In the genomic region with DNA sequence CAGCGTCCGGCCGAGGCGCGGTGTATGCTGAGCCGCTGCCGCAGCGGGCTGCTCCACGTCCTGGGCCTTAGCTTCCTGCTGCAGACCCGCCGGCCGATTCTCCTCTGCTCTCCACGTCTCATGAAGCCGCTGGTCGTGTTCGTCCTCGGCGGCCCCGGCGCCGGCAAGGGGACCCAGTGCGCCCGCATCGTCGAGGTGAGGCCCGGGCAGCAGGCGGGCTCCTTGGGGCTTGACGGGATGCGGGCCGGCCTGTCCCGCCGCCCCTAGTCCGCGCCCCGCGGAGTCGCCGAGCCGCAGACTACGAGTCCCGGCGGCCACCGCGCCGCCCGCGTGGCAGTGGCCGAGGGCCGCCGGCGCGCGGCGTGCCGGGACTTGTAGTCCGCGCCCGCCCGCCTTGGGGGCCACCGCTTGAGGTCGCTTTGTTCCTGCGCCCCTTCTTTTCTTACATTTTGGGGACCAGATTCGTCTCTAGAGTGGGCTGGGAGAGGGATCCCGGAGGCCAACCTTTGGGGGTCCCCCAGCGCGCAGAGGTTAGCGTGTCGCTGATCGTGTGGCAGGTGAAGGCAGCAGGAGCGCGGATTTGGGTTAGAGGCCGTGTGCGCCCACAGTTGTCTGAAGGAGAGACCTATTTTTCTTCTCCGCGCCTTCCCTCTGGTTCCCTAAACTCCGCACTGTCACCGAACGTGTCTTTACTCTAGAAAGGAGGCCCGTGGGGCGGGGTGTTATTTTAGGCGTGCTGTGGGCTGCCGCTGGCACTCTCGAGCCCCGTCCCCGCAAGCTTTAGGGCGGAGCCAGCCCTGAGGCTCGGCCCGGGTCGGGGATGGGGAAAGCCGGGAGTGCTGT, we compare ENCODE assay signal across 1 cellular context.
A peak's percentile ranks its signal among the peaks of the same experiment; 100 is the strongest.
TF ChIP-seq lines count a peak whose summit lies in the region.

No MANE protein-coding gene starts in this region.

TF ChIP-seq in HepG2, 621 proteins besides CTCF, POLR2A, EP300 and RAD21 (continued from another document and continues in another):
- TF ChIP-seq, protein P1, sequence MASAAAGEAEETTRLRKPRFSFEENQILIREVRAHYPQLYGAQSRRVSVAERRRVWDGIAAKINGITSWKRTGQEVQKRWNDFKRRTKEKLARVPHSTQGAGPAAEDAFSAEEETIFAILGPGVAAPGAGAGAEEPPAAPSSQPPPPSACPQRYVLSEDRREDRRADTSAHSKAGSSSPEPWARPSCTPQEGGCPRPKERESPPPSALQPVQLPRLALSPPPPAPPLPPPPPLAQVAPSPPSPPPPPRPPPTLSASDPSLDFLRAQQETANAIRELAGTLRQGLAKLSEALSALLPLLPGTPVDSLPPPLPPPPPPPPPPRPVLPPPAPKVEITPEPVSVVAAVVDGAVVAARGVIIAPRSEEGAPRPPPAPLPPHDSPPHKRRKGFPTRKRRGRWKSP (CRISPR knock-in tag; IDR thresholded peaks at IDR 0.05): peak; percentile 73
- TF ChIP-seq, protein P2, sequence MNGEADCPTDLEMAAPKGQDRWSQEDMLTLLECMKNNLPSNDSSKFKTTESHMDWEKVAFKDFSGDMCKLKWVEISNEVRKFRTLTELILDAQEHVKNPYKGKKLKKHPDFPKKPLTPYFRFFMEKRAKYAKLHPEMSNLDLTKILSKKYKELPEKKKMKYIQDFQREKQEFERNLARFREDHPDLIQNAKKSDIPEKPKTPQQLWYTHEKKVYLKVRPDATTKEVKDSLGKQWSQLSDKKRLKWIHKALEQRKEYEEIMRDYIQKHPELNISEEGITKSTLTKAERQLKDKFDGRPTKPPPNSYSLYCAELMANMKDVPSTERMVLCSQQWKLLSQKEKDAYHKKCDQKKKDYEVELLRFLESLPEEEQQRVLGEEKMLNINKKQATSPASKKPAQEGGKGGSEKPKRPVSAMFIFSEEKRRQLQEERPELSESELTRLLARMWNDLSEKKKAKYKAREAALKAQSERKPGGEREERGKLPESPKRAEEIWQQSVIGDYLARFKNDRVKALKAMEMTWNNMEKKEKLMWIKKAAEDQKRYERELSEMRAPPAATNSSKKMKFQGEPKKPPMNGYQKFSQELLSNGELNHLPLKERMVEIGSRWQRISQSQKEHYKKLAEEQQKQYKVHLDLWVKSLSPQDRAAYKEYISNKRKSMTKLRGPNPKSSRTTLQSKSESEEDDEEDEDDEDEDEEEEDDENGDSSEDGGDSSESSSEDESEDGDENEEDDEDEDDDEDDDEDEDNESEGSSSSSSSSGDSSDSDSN (CRISPR knock-in tag; IDR thresholded peaks at IDR 0.05): peak; percentile 69
- TF ChIP-seq ZNF777 (CRISPR knock-in tag; IDR thresholded peaks at IDR 0.05) (peak; percentile 71), ZNF431 (CRISPR knock-in tag; IDR thresholded peaks at IDR 0.05; ENCODE audit: borderline replicate concordance, low read depth) (0 out of 2 replicates have a peak, but pooled peaks have one; percentile 35), ATF7-NPFF (CRISPR knock-in tag; IDR thresholded peaks at IDR 0.05; ENCODE audit: low read depth) (peak; percentile 20; the same call in 1 of the 2 replicates), MEIS2 (CRISPR knock-in tag; IDR thresholded peaks at IDR 0.05) (0 out of 2 replicates have a peak, but pooled peaks have one; percentile 82), MEIS1 (CRISPR knock-in tag; IDR thresholded peaks at IDR 0.05; ENCODE audit: borderline replicate concordance) (0 out of 2 replicates have a peak, but pooled peaks have one; percentile 63), ZFAT (CRISPR knock-in tag; conservative IDR thresholded peaks at IDR 0.05) (peak; percentile 88), ZNF557 (CRISPR knock-in tag; IDR thresholded peaks at IDR 0.05) (peak; percentile 18; the same call in 1 of the 2 replicates), KLF6 (CRISPR knock-in tag; IDR thresholded peaks at IDR 0.05) (peak; percentile 1), NFKB2 (CRISPR knock-in tag; IDR thresholded peaks at IDR 0.05; ENCODE audit: borderline replicate concordance) (0 out of 2 replicates have a peak, but pooled peaks have one; percentile 58), DPF2 (CRISPR knock-in tag; IDR thresholded peaks at IDR 0.05; ENCODE audit: borderline replicate concordance, low read depth) (no peak), ZNF850 (CRISPR knock-in tag; conservative IDR thresholded peaks at IDR 0.05) (0 out of 2 replicates have a peak, but pooled peaks have one; percentile 34), ZNF224 (CRISPR knock-in tag; IDR thresholded peaks at IDR 0.05) (0 out of 2 replicates have a peak, but pooled peaks have one; percentile 39), ZNF331 (CRISPR knock-in tag; IDR thresholded peaks at IDR 0.05) (peak; percentile 50; the same call in 1 of the 2 replicates), FOXA1 (IDR thresholded peaks at IDR 0.05) (no peak), FOXA1 (CRISPR knock-in tag; IDR thresholded peaks at IDR 0.05) (no peak), KLF9 (CRISPR knock-in tag; IDR thresholded peaks at IDR 0.05; ENCODE audit: low read depth) (0 out of 2 replicates have a peak, but pooled peaks have one; percentile 17), STAT5B (CRISPR knock-in tag; IDR thresholded peaks at IDR 0.05) (no peak), SAP130 (CRISPR knock-in tag; IDR thresholded peaks at IDR 0.05; ENCODE audit: low read depth) (peak; percentile 67), RXRA (CRISPR knock-in tag; IDR thresholded peaks at IDR 0.05) (peak; percentile 13; the same call in 1 of the 2 replicates), ZNF761 (CRISPR knock-in tag; conservative IDR thresholded peaks at IDR 0.05) (no peak; the same call in 1 of the 2 replicates), HOXA5 (CRISPR knock-in tag; IDR thresholded peaks at IDR 0.05) (peak; percentile 73), SRSF9 (IDR thresholded peaks at IDR 0.05; ENCODE audit: borderline replicate concordance, insufficient read depth, low read depth, low read length, poor library complexity, severe bottlenecking) (no peak), RFXAP (CRISPR knock-in tag; IDR thresholded peaks at IDR 0.05; ENCODE audit: borderline replicate concordance) (peak; percentile 63; the same call in 1 of the 2 replicates), ZNF530 (CRISPR knock-in tag; IDR thresholded peaks at IDR 0.05; ENCODE audit: low read depth) (no peak), ZC3H4 (CRISPR knock-in tag; IDR thresholded peaks at IDR 0.05; ENCODE audit: borderline replicate concordance) (no peak; the same call in 1 of the 2 replicates), ERF (CRISPR knock-in tag; IDR thresholded peaks at IDR 0.05) (peak; percentile 8; the same call in 1 of the 2 replicates), ETV6 (CRISPR knock-in tag; conservative IDR thresholded peaks at IDR 0.05) (peak; percentile 31; the same call in 1 of the 2 replicates), PTBP1 (IDR thresholded peaks at IDR 0.05; ENCODE audit: low read depth, low read length, poor library complexity, severe bottlenecking) (peak; percentile 65), ZFP36L1 (CRISPR knock-in tag; IDR thresholded peaks at IDR 0.05) (no peak)
- TF ChIP-seq, protein P3, sequence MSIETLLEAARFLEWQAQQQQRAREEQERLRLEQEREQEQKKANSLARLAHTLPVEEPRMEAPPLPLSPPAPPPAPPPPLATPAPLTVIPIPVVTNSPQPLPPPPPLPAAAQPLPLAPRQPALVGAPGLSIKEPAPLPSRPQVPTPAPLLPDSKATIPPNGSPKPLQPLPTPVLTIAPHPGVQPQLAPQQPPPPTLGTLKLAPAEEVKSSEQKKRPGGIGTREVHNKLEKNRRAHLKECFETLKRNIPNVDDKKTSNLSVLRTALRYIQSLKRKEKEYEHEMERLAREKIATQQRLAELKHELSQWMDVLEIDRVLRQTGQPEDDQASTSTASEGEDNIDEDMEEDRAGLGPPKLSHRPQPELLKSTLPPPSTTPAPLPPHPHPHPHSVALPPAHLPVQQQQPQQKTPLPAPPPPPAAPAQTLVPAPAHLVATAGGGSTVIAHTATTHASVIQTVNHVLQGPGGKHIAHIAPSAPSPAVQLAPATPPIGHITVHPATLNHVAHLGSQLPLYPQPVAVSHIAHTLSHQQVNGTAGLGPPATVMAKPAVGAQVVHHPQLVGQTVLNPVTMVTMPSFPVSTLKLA (IDR thresholded peaks at IDR 0.05): no peak
- TF ChIP-seq, protein P4, sequence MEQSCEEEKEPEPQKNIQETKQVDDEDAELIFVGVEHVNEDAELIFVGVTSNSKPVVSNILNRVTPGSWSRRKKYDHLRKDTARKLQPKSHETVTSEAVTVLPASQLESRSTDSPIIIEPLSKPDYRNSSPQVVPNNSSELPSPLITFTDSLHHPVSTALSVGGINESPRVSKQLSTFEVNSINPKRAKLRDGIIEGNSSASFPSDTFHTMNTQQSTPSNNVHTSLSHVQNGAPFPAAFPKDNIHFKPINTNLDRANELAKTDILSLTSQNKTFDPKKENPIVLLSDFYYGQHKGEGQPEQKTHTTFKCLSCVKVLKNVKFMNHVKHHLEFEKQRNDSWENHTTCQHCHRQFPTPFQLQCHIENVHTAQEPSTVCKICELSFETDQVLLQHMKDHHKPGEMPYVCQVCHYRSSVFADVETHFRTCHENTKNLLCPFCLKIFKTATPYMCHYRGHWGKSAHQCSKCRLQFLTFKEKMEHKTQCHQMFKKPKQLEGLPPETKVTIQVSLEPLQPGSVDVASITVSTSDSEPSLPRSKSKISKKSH (CRISPR knock-in tag; IDR thresholded peaks at IDR 0.05; ENCODE audit: borderline replicate concordance): 0 out of 2 replicates have a peak, but pooled peaks have one; percentile 25
- TF ChIP-seq, protein P5, sequence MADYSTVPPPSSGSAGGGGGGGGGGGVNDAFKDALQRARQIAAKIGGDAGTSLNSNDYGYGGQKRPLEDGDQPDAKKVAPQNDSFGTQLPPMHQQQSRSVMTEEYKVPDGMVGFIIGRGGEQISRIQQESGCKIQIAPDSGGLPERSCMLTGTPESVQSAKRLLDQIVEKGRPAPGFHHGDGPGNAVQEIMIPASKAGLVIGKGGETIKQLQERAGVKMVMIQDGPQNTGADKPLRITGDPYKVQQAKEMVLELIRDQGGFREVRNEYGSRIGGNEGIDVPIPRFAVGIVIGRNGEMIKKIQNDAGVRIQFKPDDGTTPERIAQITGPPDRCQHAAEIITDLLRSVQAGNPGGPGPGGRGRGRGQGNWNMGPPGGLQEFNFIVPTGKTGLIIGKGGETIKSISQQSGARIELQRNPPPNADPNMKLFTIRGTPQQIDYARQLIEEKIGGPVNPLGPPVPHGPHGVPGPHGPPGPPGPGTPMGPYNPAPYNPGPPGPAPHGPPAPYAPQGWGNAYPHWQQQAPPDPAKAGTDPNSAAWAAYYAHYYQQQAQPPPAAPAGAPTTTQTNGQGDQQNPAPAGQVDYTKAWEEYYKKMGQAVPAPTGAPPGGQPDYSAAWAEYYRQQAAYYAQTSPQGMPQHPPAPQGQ (CRISPR knock-in tag; IDR thresholded peaks at IDR 0.05; ENCODE audit: borderline replicate concordance): no peak
- TF ChIP-seq, protein P6, sequence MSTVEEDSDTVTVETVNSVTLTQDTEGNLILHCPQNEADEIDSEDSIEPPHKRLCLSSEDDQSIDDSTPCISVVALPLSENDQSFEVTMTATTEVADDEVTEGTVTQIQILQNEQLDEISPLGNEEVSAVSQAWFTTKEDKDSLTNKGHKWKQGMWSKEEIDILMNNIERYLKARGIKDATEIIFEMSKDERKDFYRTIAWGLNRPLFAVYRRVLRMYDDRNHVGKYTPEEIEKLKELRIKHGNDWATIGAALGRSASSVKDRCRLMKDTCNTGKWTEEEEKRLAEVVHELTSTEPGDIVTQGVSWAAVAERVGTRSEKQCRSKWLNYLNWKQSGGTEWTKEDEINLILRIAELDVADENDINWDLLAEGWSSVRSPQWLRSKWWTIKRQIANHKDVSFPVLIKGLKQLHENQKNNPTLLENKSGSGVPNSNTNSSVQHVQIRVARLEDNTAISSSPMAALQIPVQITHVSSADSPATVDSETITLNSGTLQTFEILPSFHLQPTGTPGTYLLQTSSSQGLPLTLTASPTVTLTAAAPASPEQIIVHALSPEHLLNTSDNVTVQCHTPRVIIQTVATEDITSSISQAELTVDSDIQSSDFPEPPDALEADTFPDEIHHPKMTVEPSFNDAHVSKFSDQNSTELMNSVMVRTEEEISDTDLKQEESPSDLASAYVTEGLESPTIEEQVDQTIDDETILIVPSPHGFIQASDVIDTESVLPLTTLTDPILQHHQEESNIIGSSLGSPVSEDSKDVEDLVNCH (CRISPR knock-in tag; IDR thresholded peaks at IDR 0.05): no peak
- TF ChIP-seq, protein P7, sequence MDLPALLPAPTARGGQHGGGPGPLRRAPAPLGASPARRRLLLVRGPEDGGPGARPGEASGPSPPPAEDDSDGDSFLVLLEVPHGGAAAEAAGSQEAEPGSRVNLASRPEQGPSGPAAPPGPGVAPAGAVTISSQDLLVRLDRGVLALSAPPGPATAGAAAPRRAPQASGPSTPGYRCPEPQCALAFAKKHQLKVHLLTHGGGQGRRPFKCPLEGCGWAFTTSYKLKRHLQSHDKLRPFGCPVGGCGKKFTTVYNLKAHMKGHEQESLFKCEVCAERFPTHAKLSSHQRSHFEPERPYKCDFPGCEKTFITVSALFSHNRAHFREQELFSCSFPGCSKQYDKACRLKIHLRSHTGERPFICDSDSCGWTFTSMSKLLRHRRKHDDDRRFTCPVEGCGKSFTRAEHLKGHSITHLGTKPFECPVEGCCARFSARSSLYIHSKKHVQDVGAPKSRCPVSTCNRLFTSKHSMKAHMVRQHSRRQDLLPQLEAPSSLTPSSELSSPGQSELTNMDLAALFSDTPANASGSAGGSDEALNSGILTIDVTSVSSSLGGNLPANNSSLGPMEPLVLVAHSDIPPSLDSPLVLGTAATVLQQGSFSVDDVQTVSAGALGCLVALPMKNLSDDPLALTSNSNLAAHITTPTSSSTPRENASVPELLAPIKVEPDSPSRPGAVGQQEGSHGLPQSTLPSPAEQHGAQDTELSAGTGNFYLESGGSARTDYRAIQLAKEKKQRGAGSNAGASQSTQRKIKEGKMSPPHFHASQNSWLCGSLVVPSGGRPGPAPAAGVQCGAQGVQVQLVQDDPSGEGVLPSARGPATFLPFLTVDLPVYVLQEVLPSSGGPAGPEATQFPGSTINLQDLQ (CRISPR knock-in tag; IDR thresholded peaks at IDR 0.05): 0 out of 2 replicates have a peak, but pooled peaks have one; percentile 62
- TF ChIP-seq, protein P8, sequence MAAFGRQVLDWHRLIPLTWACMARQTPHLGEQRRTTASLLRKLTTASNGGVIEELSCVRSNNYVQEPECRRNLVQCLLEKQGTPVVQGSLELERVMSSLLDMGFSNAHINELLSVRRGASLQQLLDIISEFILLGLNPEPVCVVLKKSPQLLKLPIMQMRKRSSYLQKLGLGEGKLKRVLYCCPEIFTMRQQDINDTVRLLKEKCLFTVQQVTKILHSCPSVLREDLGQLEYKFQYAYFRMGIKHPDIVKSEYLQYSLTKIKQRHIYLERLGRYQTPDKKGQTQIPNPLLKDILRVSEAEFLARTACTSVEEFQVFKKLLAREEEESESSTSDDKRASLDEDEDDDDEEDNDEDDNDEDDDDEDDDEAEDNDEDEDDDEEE (CRISPR knock-in tag; IDR thresholded peaks at IDR 0.05): 0 out of 2 replicates have a peak, but pooled peaks have one; percentile 20
- TF ChIP-seq, protein P9, sequence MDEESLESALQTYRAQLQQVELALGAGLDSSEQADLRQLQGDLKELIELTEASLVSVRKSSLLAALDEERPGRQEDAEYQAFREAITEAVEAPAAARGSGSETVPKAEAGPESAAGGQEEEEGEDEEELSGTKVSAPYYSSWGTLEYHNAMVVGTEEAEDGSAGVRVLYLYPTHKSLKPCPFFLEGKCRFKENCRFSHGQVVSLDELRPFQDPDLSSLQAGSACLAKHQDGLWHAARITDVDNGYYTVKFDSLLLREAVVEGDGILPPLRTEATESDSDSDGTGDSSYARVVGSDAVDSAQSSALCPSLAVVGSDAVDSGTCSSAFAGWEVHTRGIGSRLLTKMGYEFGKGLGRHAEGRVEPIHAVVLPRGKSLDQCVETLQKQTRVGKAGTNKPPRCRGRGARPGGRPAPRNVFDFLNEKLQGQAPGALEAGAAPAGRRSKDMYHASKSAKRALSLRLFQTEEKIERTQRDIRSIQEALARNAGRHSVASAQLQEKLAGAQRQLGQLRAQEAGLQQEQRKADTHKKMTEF (CRISPR knock-in tag; IDR thresholded peaks at IDR 0.05): peak; percentile 65
